4 cellular contexts compared by ENCODE assay signal in the genomic region with DNA sequence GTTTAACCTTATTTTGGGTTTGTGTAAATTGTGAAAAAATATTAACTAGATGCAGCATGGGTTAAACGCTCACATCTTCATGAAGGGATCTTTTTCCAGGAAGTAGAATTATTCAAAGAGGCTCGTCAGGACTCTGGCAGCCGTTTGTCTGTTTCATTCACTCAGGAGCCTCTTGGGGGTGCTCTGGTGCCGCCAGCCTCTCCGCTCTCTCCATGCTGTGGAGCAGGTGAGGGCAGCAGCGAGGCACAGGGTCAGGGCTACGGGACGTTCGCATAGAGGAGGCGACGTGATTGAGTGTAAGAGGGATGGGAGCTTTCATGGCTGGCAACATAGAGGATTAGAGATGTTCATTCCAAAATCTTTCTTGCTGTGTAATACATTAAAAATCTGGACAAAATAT. TPM values are rescaled to one million over a fixed set of nuclear protein-coding genes. Genes with fewer than 3 reads are reported as not detected.
"Had no signal": no experiment of that assay in that cellular context is flagged by ENCODE, and none has a peak within 500 bp of the region (broad histone marks: within the 10 kb centered on the region; RNA-seq: fewer than 3 reads in every experiment).

No MANE protein-coding gene starts in this region.

RNA-seq across cellular contexts. Expression of gene GOLGA8M, which starts 48.5 kb away (rescaled TPM):
- total RNA-seq: activated T-cell treated with anti-CD3 and anti-CD28 coated beads, Interleukin-2, amount 50 U/mL, for 4 hours; SJCRH30 had no signal
- polyA plus RNA-seq: cardiac muscle cell, SK-N-SH had no signal
